ENCODE assay signal across 10 cellular contexts in genomic region chr20:57440678-57441509, GRCh38. TPM values are rescaled to one million over a fixed set of nuclear protein-coding genes. Genes with fewer than 3 reads are reported as not detected.
A peak's percentile ranks its signal among the peaks of the same experiment; 100 is the strongest.
DNase-seq lines count a peak whose midpoint lies in the region; ATAC-seq and TF ChIP-seq lines count a peak whose summit lies in the region.
"Had no signal": no experiment of that assay in that cellular context is flagged by ENCODE, and none has a peak within 500 bp of the region (broad histone marks: within the 10 kb centered on the region; RNA-seq: fewer than 3 reads in every experiment).

No MANE protein-coding gene starts in this region.

- H3K4me1 Mint-ChIP-seq in endodermal cell: peaks cover 3% of the 10 kb centered on the region
- H3K4me1 Mint-ChIP-seq in stimulated activated naive CD8-positive, alpha-beta T cell treated with anti-CD3 and anti-CD28 coated beads, Interleukin-15, amount 100 ng/mL, for 72 hours: peaks cover 13% of the 10 kb centered on the region

- TF ChIP-seq CTCF in endodermal cell (conservative IDR thresholded peaks at IDR 0.05): no peak
- no peak for TF ChIP-seq CTCF in thyroid gland (IDR thresholded peaks at IDR 0.05)
- TF ChIP-seq CTCF in OCI-LY7 (conservative IDR thresholded peaks at IDR 0.05; ENCODE audit: low read length): no peak

- no peak overlapping the region for H2AFZ ChIP-seq in OCI-LY7 (ENCODE audit: low read length)

- no peaks in the 10 kb centered on the region for H3K9me2 ChIP-seq in OCI-LY7 (ENCODE audit: insufficient read depth, low read length)

- H4K20me1 ChIP-seq in OCI-LY7 (ENCODE audit: insufficient read depth, low read length): no peaks in the 10 kb centered on the region

- CTCF ChIA-PET in OCI-LY7 (lab: Charles Lee; ENCODE audit: unreplicated experiment): no interaction called here

- H3K27me3 ChIP-seq in endodermal cell (ENCODE audit: control insufficient read depth, insufficient read depth, low read length, poor library complexity, severe bottlenecking): no peaks in the 10 kb centered on the region
- H3K27me3 ChIP-seq in thyroid gland: no peaks in the 10 kb centered on the region

- H3K36me3 Mint-ChIP-seq in endodermal cell (ENCODE audit: low read depth): no peaks in the 10 kb centered on the region

- TF ChIP-seq POLR2A in thyroid gland (IDR thresholded peaks at IDR 0.05): peak in 1 of 2 donors; percentile 19

- H3K27ac ChIP-seq in endodermal cell (ENCODE audit: low read depth, low read length): peak overlapping the region; percentile 79
- H3K27ac ChIP-seq in thyroid gland: peak overlapping the region; percentile 70 to 95 (median 80)
- no peak overlapping the region for H3K27ac ChIP-seq in OCI-LY7 (ENCODE audit: low read depth, low read length, poor library complexity, severe bottlenecking)

- ATAC-seq in HG03025 (IDR thresholded peaks at IDR 0.05; ENCODE audit: low FRiP score, unreplicated experiment): no peak
- no peak for ATAC-seq in stimulated activated naive CD8-positive, alpha-beta T cell treated with anti-CD3 and anti-CD28 coated beads, Interleukin-15, amount 100 ng/mL, for 72 hours

- H3K9me3 ChIP-seq in endodermal cell (ENCODE audit: control insufficient read depth, low read length): no peaks in the 10 kb centered on the region
- H3K9me3 ChIP-seq in thyroid gland: no peaks in the 10 kb centered on the region
- peaks cover 10% of the 10 kb centered on the region for H3K9me3 ChIP-seq in OCI-LY7 (ENCODE audit: low read length)

- H3K4me2 ChIP-seq in OCI-LY7 (ENCODE audit: low read length): no peak overlapping the region

- WGBS in endodermal cell (ENCODE audit: insufficient coverage in 1 of 2, insufficient read length in 1 of 2), 2 experiments: 77 to 86% methylated on average over 25 to 33 of the region's 33 CpGs
- WGBS in thyroid gland, 2 donors: 36 to 49% methylated on average over 8 to 19 of the region's 33 CpGs

- peaks cover 7% of the 10 kb centered on the region for H3K9me3 Mint-ChIP-seq in endodermal cell
- H3K9me3 Mint-ChIP-seq in stimulated activated naive CD8-positive, alpha-beta T cell treated with anti-CD3 and anti-CD28 coated beads, Interleukin-15, amount 100 ng/mL, for 72 hours: no peaks in the 10 kb centered on the region

- DNase-seq in NCI-H2171 treated with DMSO at 0.1 percent for 48 hours (lab: John Stamatoyannopoulos, UW): peak; percentile 56
- DNase-seq in endodermal cell: peak; percentile 71
- peak; percentile 92 for DNase-seq in medulla oblongata (ENCODE audit: extremely low spot score)
- DNase-seq in thyroid gland: peak; percentile 88 to 94
- DNase-seq in MV-4-11 (lab: John Stamatoyannopoulos, UW): no peak
- no peak for DNase-seq in stimulated activated naive CD8-positive, alpha-beta T cell treated with anti-CD3 and anti-CD28 coated beads, Interleukin-15, amount 100 ng/mL, for 72 hours
- DNase-seq in OCI-LY7 (ENCODE audit: low spot score): no peak
- DNase-seq: activated naive CD4-positive, alpha-beta T cell; NCI-H226 had no signal

- intact Hi-C loops in thyroid gland (cut with DNase I) (no loop called here), OCI-LY7 (cut with micrococcal nuclease; ENCODE audit: unreplicated experiment) (no loop called here)

- H3K36me3 ChIP-seq in endodermal cell (ENCODE audit: control insufficient read depth, insufficient read depth, low read length): no peaks in the 10 kb centered on the region
- H3K36me3 ChIP-seq in thyroid gland: no peaks in the 10 kb centered on the region
- H3K36me3 ChIP-seq in OCI-LY7 (ENCODE audit: insufficient read depth, low read length): no peaks in the 10 kb centered on the region

- H3K27me3 Mint-ChIP-seq in endodermal cell (ENCODE audit: insufficient read depth): no peaks in the 10 kb centered on the region
- no peaks in the 10 kb centered on the region for H3K27me3 Mint-ChIP-seq in stimulated activated naive CD8-positive, alpha-beta T cell treated with anti-CD3 and anti-CD28 coated beads, Interleukin-15, amount 100 ng/mL, for 72 hours

- H3K4me1 ChIP-seq in endodermal cell (ENCODE audit: control insufficient read depth, insufficient read depth, low read length) (no peaks in the 10 kb centered on the region), thyroid gland (peaks cover 23 to 34% of the 10 kb centered on the region in 2 donors), OCI-LY7 (ENCODE audit: insufficient read depth, low read length, poor library complexity, severe bottlenecking) (peaks cover 13% of the 10 kb centered on the region)

- no TSS peak for BruUV-seq in OCI-LY7 (replicated peaks; lab: Mats Ljungman, UMichigan)

- no peak overlapping the region for H3K4me3 Mint-ChIP-seq in endodermal cell
- H3K4me3 Mint-ChIP-seq in stimulated activated naive CD8-positive, alpha-beta T cell treated with anti-CD3 and anti-CD28 coated beads, Interleukin-15, amount 100 ng/mL, for 72 hours: no peak overlapping the region

- no peaks in the 10 kb centered on the region for H3K79me2 ChIP-seq in OCI-LY7 (ENCODE audit: insufficient read depth, low read depth, low read length)

- H3K4me3 ChIP-seq in endodermal cell (ENCODE audit: low read length) (no peak overlapping the region), thyroid gland (replicated peaks in 1 of 3) (no peak overlapping the region), OCI-LY7 (ENCODE audit: low read depth, low read length, poor library complexity, severe bottlenecking) (no peak overlapping the region)

- H3K9ac ChIP-seq in endodermal cell (ENCODE audit: extremely low read depth, low read length, poor library complexity, severe bottlenecking): no peak overlapping the region

- H3K27ac Mint-ChIP-seq in endodermal cell: peak overlapping the region; percentile 61
- H3K27ac Mint-ChIP-seq in stimulated activated naive CD8-positive, alpha-beta T cell treated with anti-CD3 and anti-CD28 coated beads, Interleukin-15, amount 100 ng/mL, for 72 hours: peak overlapping the region in 1 of 2 donors; percentile 69

- POLR2A ChIA-PET in OCI-LY7 (lab: Charles Lee): no interaction called here

RNA-seq across cellular contexts. Expression of gene RBM38, which starts 49.7 kb away (rescaled TPM):
- total RNA-seq in endodermal cell (10 to 100 TPM; 29.0 to 30.2 TPM), thyroid gland (10 to 100 TPM; 11.0 to 16.0 (median 12.0) TPM), OCI-LY7 (2022) (119 and 128 TPM in 2 replicates)
- 58.7 TPM for polyA plus RNA-seq in endodermal cell (2013, experiment 1 of 2)
- polyA plus RNA-seq in endodermal cell (2013, experiment 2 of 2): 59.5 TPM
- 136 and 174 TPM in 2 replicates for total RNA-seq in OCI-LY7 (2014; rRNA removed; shearing (Covaris generic))

Comparison
In these comparisons a context has a peak if more than half of its experiments do, and no peak if none do; other contexts are left out.
1. DNase-seq: peak in NCI-H2171 treated with DMSO at 0.1 percent for 48 hours (single experiment), endodermal cell (single experiment), medulla oblongata (single experiment) and thyroid gland (2 of 2); none in MV-4-11 (single experiment), stimulated activated naive CD8-positive, alpha-beta T cell treated with anti-CD3 and anti-CD28 coated beads, Interleukin-15, amount 100 ng/mL, for 72 hours (0 of 2) and OCI-LY7 (single experiment).